Comparison of ENCODE assay signal across 18 cellular contexts in the genomic region with DNA sequence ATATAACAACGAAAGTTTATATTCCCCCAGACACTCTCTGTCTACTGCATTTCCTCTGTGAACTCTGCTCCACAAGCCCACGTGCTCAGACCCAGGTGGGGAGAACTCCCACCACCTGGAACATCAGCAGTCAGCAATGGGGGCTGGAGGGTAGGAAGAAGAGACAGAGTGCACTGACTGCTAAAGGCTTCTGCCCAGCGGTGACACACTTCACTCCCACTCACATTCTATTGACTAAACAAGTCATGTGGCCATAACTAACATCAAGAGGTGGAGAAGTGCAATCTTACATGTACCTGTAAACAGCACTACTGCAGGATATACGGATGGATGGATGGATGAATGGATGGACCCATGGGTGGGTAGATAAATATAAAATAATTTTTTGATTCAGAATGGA.
DNase-seq lines count a peak whose midpoint lies in the region; ATAC-seq and TF ChIP-seq lines count a peak whose summit lies in the region.
"Had no signal": no experiment of that assay in that cellular context is flagged by ENCODE, and none has a peak within 500 bp of the region (broad histone marks: within the 10 kb centered on the region; RNA-seq: fewer than 3 reads in every experiment).

No MANE protein-coding gene starts in this region.

- DNase-seq in stimulated activated CD4-positive, alpha-beta T cell treated with anti-CD3 and anti-CD28 coated beads, TNF-alpha, amount 100 ng/mL, for 4 hours (ENCODE audit: low read depth in 3 of 3) = peak in 2 of 3 experiments; percentile 5 to 15
- DNase-seq in stimulated activated CD4-positive, alpha-beta T cell treated with anti-CD3 and anti-CD28 coated beads, Interleukin-12 subunit alpha, Interleukin-12 subunit beta, amount 100 ng/mL, for 4 hours = no peak
- DNase-seq in NCI-H2029 treated with DMSO at 0.1 percent for 48 hours (lab: John Stamatoyannopoulos, UW) (peak; percentile 28), brain microvascular endothelial cell (peak; percentile 22), NK-92 (lab: John Stamatoyannopoulos, UW; ENCODE audit: unreplicated experiment) (no peak), COR-L47 (lab: John Stamatoyannopoulos, UW) (no peak)
- no peak for DNase-seq in stimulated activated effector memory CD8-positive, alpha-beta T cell treated with anti-CD3 and anti-CD28 coated beads, Interleukin-12 subunit alpha, Interleukin-12 subunit beta, amount 100 ng/mL, for 72 hours (ENCODE audit: low spot score in 2 of 2)
- DNase-seq in effector CD4-positive, alpha-beta T cell = no peak
- DNase-seq: activated T-cell treated with anti-CD3 and anti-CD28 coated beads, Interleukin-2, amount 50 U/mL, for 72 hours; amniotic stem cell; endodermal cell; HFFc6; MV-4-11; NCI-H2081 treated with DMSO at 0.1 percent for 48 hours had no signal

- H3K27ac Mint-ChIP-seq in stimulated activated effector memory CD8-positive, alpha-beta T cell treated with anti-CD3 and anti-CD28 coated beads, Interleukin-12 subunit alpha, Interleukin-12 subunit beta, amount 100 ng/mL, for 72 hours = no peak overlapping the region
- H3K27ac Mint-ChIP-seq: activated T-cell treated with anti-CD3 and anti-CD28 coated beads, Interleukin-2, amount 50 U/mL, for 72 hours; B cell; endodermal cell; HFFc6; IgD-negative memory B cell; stimulated activated memory B cell treated with anti-CD40 and anti-IgM and Interleukin-4, amounts not matched to agents 10 μg/mL and 1 μg/mL and 100 μg/mL, for 72 hours; type B pancreatic cell had no signal

- no peaks in the 10 kb centered on the region for H3K36me3 ChIP-seq in brain microvascular endothelial cell (replicated peaks)

- in situ Hi-C loops in brain microvascular endothelial cell (cut with HindIII; ENCODE audit: low pct_ligation_motif_present, low sequenced_read_pairs) = no loop called here

- H3K27ac ChIP-seq in brain microvascular endothelial cell = no peak overlapping the region

- peaks cover 27% of the 10 kb centered on the region for H3K4me1 Mint-ChIP-seq in stimulated activated effector memory CD8-positive, alpha-beta T cell treated with anti-CD3 and anti-CD28 coated beads, Interleukin-12 subunit alpha, Interleukin-12 subunit beta, amount 100 ng/mL, for 72 hours

- peaks cover 6% of the 10 kb centered on the region for H3K36me3 Mint-ChIP-seq in stimulated activated effector memory CD8-positive, alpha-beta T cell treated with anti-CD3 and anti-CD28 coated beads, Interleukin-12 subunit alpha, Interleukin-12 subunit beta, amount 100 ng/mL, for 72 hours
- H3K36me3 Mint-ChIP-seq: stimulated activated memory B cell treated with anti-CD40 and anti-IgM and Interleukin-4, amounts not matched to agents 10 μg/mL and 1 μg/mL and 100 μg/mL, for 72 hours; type B pancreatic cell had no signal

- no peaks in the 10 kb centered on the region for H3K9me3 Mint-ChIP-seq in stimulated activated effector memory CD8-positive, alpha-beta T cell treated with anti-CD3 and anti-CD28 coated beads, Interleukin-12 subunit alpha, Interleukin-12 subunit beta, amount 100 ng/mL, for 72 hours
- H3K9me3 Mint-ChIP-seq: activated T-cell treated with anti-CD3 and anti-CD28 coated beads, Interleukin-2, amount 50 U/mL, for 72 hours; endodermal cell; HFFc6; IgD-negative memory B cell; stimulated activated memory B cell treated with anti-CD40 and anti-IgM and Interleukin-4, amounts not matched to agents 10 μg/mL and 1 μg/mL and 100 μg/mL, for 72 hours; type B pancreatic cell had no signal

- H3K4me3 ChIP-seq in brain microvascular endothelial cell (ENCODE audit: low read depth, low read length) = no peak overlapping the region

- no peak overlapping the region for H3K4me3 Mint-ChIP-seq in stimulated activated effector memory CD8-positive, alpha-beta T cell treated with anti-CD3 and anti-CD28 coated beads, Interleukin-12 subunit alpha, Interleukin-12 subunit beta, amount 100 ng/mL, for 72 hours
- H3K4me3 Mint-ChIP-seq: activated T-cell treated with anti-CD3 and anti-CD28 coated beads, Interleukin-2, amount 50 U/mL, for 72 hours; B cell; endodermal cell; HFFc6; IgD-negative memory B cell; stimulated activated memory B cell treated with anti-CD40 and anti-IgM and Interleukin-4, amounts not matched to agents 10 μg/mL and 1 μg/mL and 100 μg/mL, for 72 hours; type B pancreatic cell had no signal

- no peak for TF ChIP-seq CTCF in brain microvascular endothelial cell (IDR thresholded peaks at IDR 0.05; ENCODE audit: low read depth, low read length, missing control alignments)

- ATAC-seq in stimulated activated effector memory CD8-positive, alpha-beta T cell treated with anti-CD3 and anti-CD28 coated beads, Interleukin-12 subunit alpha, Interleukin-12 subunit beta, amount 100 ng/mL, for 72 hours = peak; percentile 60
- ATAC-seq: stimulated activated memory B cell treated with anti-CD40 and anti-IgM and Interleukin-4, amounts not matched to agents 10 μg/mL and 1 μg/mL and 100 μg/mL, for 72 hours had no signal

- no peaks in the 10 kb centered on the region for H3K27me3 ChIP-seq in brain microvascular endothelial cell (replicated peaks)

Comparison
In these comparisons a context has a peak if more than half of its experiments do, and no peak if none do; other contexts are left out.
1. DNase-seq: peak in stimulated activated CD4-positive, alpha-beta T cell treated with anti-CD3 and anti-CD28 coated beads, TNF-alpha, amount 100 ng/mL, for 4 hours (2 of 3), NCI-H2029 treated with DMSO at 0.1 percent for 48 hours (single experiment) and brain microvascular endothelial cell (single experiment); none in stimulated activated CD4-positive, alpha-beta T cell treated with anti-CD3 and anti-CD28 coated beads, Interleukin-12 subunit alpha, Interleukin-12 subunit beta, amount 100 ng/mL, for 4 hours (single experiment), stimulated activated effector memory CD8-positive, alpha-beta T cell treated with anti-CD3 and anti-CD28 coated beads, Interleukin-12 subunit alpha, Interleukin-12 subunit beta, amount 100 ng/mL, for 72 hours (0 of 2), effector CD4-positive, alpha-beta T cell (single experiment), NK-92 (single experiment) and COR-L47 (single experiment).